Comparison of ENCODE assay signal across 17 cellular contexts in genomic region chr2:120182019-120182560, GRCh38. TPM values are rescaled to one million over a fixed set of nuclear protein-coding genes. Genes with fewer than 3 reads are reported as not detected.
DNase-seq lines count a peak whose midpoint lies in the region; ATAC-seq, FAIRE-seq and TF ChIP-seq lines count a peak whose summit lies in the region.
"Had no signal": no experiment of that assay in that cellular context is flagged by ENCODE, and none has a peak within 500 bp of the region (broad histone marks: within the 10 kb centered on the region; RNA-seq: fewer than 3 reads in every experiment).

No MANE protein-coding gene starts in this region.

- POLR2A ChIA-PET in OCI-LY7 (lab: Charles Lee) (no interaction called here), GM12878 (lab: Charles Lee) (no interaction called here)

- H3K36me3 ChIP-seq in OCI-LY7 (ENCODE audit: insufficient read depth, low read length) (no peaks in the 10 kb centered on the region), GM12878 (ENCODE audit: control insufficient read depth in 2 of 2, insufficient read depth in 2 of 2, low read length in 1 of 2) (no peaks in the 10 kb centered on the region), WERI-Rb-1 (no peaks in the 10 kb centered on the region)
- H3K36me3 ChIP-seq: SJCRH30 had no signal

- DNase-seq in activated T-cell treated with anti-CD3 and anti-CD28 coated beads, Interleukin-2, amount 50 U/mL, for 4 hours: no peak
- no peak for DNase-seq in activated T-cell treated with anti-CD3 and anti-CD28 coated beads, Interleukin-2, amount 50 U/mL, for 48 hours
- DNase-seq in OCI-LY7 (ENCODE audit: low spot score) (peak; percentile 55), GM12878 (ENCODE audit: low read depth, low spot score) (no peak), WERI-Rb-1 (no peak), NCI-H774 (lab: John Stamatoyannopoulos, UW) (no peak)
- DNase-seq: activated CD8-positive, alpha-beta memory T cell treated with anti-CD3 and anti-CD28 coated beads, Interleukin-2, amount 50 U/mL, for 48 hours; effector CD4-positive, alpha-beta T cell; mammary epithelial cell; NCI-H1048; nucleus accumbens; SJCRH30; substantia nigra had no signal

- H3K4me2 ChIP-seq in OCI-LY7 (ENCODE audit: low read length): peak overlapping the region; percentile 33
- H3K4me2 ChIP-seq in GM12878 (ENCODE audit: control insufficient read depth, insufficient read depth): no peak overlapping the region
- H3K4me2 ChIP-seq: smooth muscle cell had no signal

- peak; percentile 65 for TF ChIP-seq CTCF in OCI-LY7 (conservative IDR thresholded peaks at IDR 0.05; ENCODE audit: low read length)
- no peak for TF ChIP-seq CTCF in GM12878 (IDR thresholded peaks at IDR 0.05 in 2 of 3, conservative IDR thresholded peaks at IDR 0.05 in 1 of 3; ENCODE audit: control insufficient read depth in 2 of 3, extremely low read depth in 1 of 3, insufficient read depth in 1 of 3, low read depth in 3 of 3, low read length in 3 of 3)
- TF ChIP-seq CTCF in WERI-Rb-1 (IDR thresholded peaks at IDR 0.05; ENCODE audit: low read depth, low read length): no peak

- CTCF ChIA-PET in OCI-LY7 (lab: Charles Lee; ENCODE audit: unreplicated experiment) (no interaction called here), GM12878 (lab: Yijun Ruan, JAX) (interaction anchor here (2.3 kb wide), 2 partner anchors 131 to 429 kb away, joined by 5 to 6 read pairs; no protein-coding TSS in a partner anchor)

- H3K79me2 ChIP-seq in OCI-LY7 (ENCODE audit: insufficient read depth, low read depth, low read length) (peaks cover 12% of the 10 kb centered on the region; the same call in 1 of the 2 replicates), GM12878 (ENCODE audit: control insufficient read depth, insufficient read depth, low read length) (peaks cover 4% of the 10 kb centered on the region)

- H3K36me3 Mint-ChIP-seq in activated T-cell treated with anti-CD3 and anti-CD28 coated beads, Interleukin-2, amount 50 U/mL, for 4 hours (ENCODE audit: insufficient read depth): peaks cover 14% of the 10 kb centered on the region
- H3K36me3 Mint-ChIP-seq in stimulated activated memory B cell treated with anti-CD40 and anti-IgM and Interleukin-4, amounts not matched to agents 10 μg/mL and 1 μg/mL and 100 μg/mL, for 72 hours: peaks cover 5% of the 10 kb centered on the region

- H3K4me1 Mint-ChIP-seq in activated T-cell treated with anti-CD3 and anti-CD28 coated beads, Interleukin-2, amount 50 U/mL, for 4 hours (ENCODE audit: low read depth): peaks cover 56% of the 10 kb centered on the region
- H3K4me1 Mint-ChIP-seq in stimulated activated memory B cell treated with anti-CD40 and anti-IgM and Interleukin-4, amounts not matched to agents 10 μg/mL and 1 μg/mL and 100 μg/mL, for 72 hours: peaks cover 24% of the 10 kb centered on the region

- peak overlapping the region; percentile 5 for H3K4me3 ChIP-seq in OCI-LY7 (ENCODE audit: low read depth, low read length, poor library complexity, severe bottlenecking)
- H3K4me3 ChIP-seq in GM12878: no peak overlapping the region
- no peak overlapping the region for H3K4me3 ChIP-seq in WERI-Rb-1 (ENCODE audit: low read depth, low read length)
- H3K4me3 ChIP-seq: SJCRH30, smooth muscle cell had no signal

- BruUV-seq in OCI-LY7 (replicated peaks; lab: Mats Ljungman, UMichigan) (no TSS peak), GM12878 (replicated peaks; lab: Mats Ljungman, UMichigan) (no TSS peak)

- peak overlapping the region; percentile 8 for H3K27ac Mint-ChIP-seq in stimulated activated memory B cell treated with anti-CD40 and anti-IgM and Interleukin-4, amounts not matched to agents 10 μg/mL and 1 μg/mL and 100 μg/mL, for 72 hours

- in situ Hi-C loops in GM12878 (cut with MboI): no loop called here

- H3K9me3 ChIP-seq in OCI-LY7 (ENCODE audit: low read length): no peaks in the 10 kb centered on the region
- no peaks in the 10 kb centered on the region for H3K9me3 ChIP-seq in GM12878 (replicated peaks; ENCODE audit: control insufficient read depth, insufficient read depth, low read length)
- peaks cover under 1% of the 10 kb centered on the region for H3K9me3 ChIP-seq in WERI-Rb-1 (ENCODE audit: severe bottlenecking)
- H3K9me3 ChIP-seq: SJCRH30 had no signal

- no peak for ATAC-seq in activated T-cell treated with anti-CD3 and anti-CD28 coated beads, Interleukin-2, amount 50 U/mL, for 4 hours
- ATAC-seq in GM12878: no peak
- ATAC-seq in stimulated activated memory B cell treated with anti-CD40 and anti-IgM and Interleukin-4, amounts not matched to agents 10 μg/mL and 1 μg/mL and 100 μg/mL, for 72 hours: no peak
- ATAC-seq in GM21619 (IDR thresholded peaks at IDR 0.05; ENCODE audit: unreplicated experiment): no peak

- H4K20me1 ChIP-seq in OCI-LY7 (ENCODE audit: insufficient read depth, low read length): no peaks in the 10 kb centered on the region
- H4K20me1 ChIP-seq in GM12878 (ENCODE audit: control insufficient read depth, insufficient read depth): no peaks in the 10 kb centered on the region

- no peaks in the 10 kb centered on the region for H3K9me3 Mint-ChIP-seq in activated T-cell treated with anti-CD3 and anti-CD28 coated beads, Interleukin-2, amount 50 U/mL, for 4 hours
- no peaks in the 10 kb centered on the region for H3K9me3 Mint-ChIP-seq in stimulated activated memory B cell treated with anti-CD40 and anti-IgM and Interleukin-4, amounts not matched to agents 10 μg/mL and 1 μg/mL and 100 μg/mL, for 72 hours

- H3K27me3 Mint-ChIP-seq in activated T-cell treated with anti-CD3 and anti-CD28 coated beads, Interleukin-2, amount 50 U/mL, for 4 hours (ENCODE audit: low read depth): no peaks in the 10 kb centered on the region
- H3K27me3 Mint-ChIP-seq in stimulated activated memory B cell treated with anti-CD40 and anti-IgM and Interleukin-4, amounts not matched to agents 10 μg/mL and 1 μg/mL and 100 μg/mL, for 72 hours: peaks cover 7% of the 10 kb centered on the region

- TF ChIP-seq EP300 in GM12878 (IDR thresholded peaks at IDR 0.05; ENCODE audit: borderline replicate concordance in 1 of 2, control insufficient read depth in 1 of 2, low read depth in 2 of 2, low read length in 2 of 2): no peak

- H3K4me1 ChIP-seq in OCI-LY7 (ENCODE audit: insufficient read depth, low read length, poor library complexity, severe bottlenecking): peaks cover 51% of the 10 kb centered on the region
- H3K4me1 ChIP-seq in GM12878 (ENCODE audit: control insufficient read depth, insufficient read depth, low read length): peaks cover 25% of the 10 kb centered on the region
- H3K4me1 ChIP-seq: SJCRH30 had no signal

- no peaks in the 10 kb centered on the region for H3K9me2 ChIP-seq in OCI-LY7 (ENCODE audit: insufficient read depth, low read length)

- no peak for FAIRE-seq in GM12878 (lab: Jason Lieb, UNC)
- FAIRE-seq: TTC549 had no signal

- H3K9ac ChIP-seq in GM12878 (ENCODE audit: control insufficient read depth, insufficient read depth, low read length): 0 out of 2 replicates have a peak overlapping the region, but pooled peaks have one; percentile 9

- H3K4me3 Mint-ChIP-seq in activated T-cell treated with anti-CD3 and anti-CD28 coated beads, Interleukin-2, amount 50 U/mL, for 4 hours: peak overlapping the region; percentile 45
- no peak overlapping the region for H3K4me3 Mint-ChIP-seq in stimulated activated memory B cell treated with anti-CD40 and anti-IgM and Interleukin-4, amounts not matched to agents 10 μg/mL and 1 μg/mL and 100 μg/mL, for 72 hours

- RAD21 ChIA-PET in GM12878 (lab: Charles Lee; ENCODE audit: unreplicated experiment): interaction anchor here (1.1 kb wide), 1 partner anchor 131 kb away, joined by 3 read pairs; no protein-coding TSS in a partner anchor

- H2AFZ ChIP-seq in OCI-LY7 (ENCODE audit: low read length) (peak overlapping the region; percentile 86), GM12878 (ENCODE audit: control insufficient read depth, low read depth, low read length) (peak overlapping the region; percentile 59)

- no peak for TF ChIP-seq POLR2A in GM12878 (IDR thresholded peaks at IDR 0.05; ENCODE audit: low read depth, low read length)

- WGBS in GM12878 (ENCODE audit: insufficient coverage, insufficient replicate concordance, low lambda C conversion rate, missing lambda C conversion rate): 20% methylated on average over 5 of the region's 5 CpGs

- SMC1A ChIA-PET in GM12878 (lab: Charles Lee; ENCODE audit: uncharacterized antibody, unreplicated experiment): interaction anchor here (1.7 kb wide), 1 partner anchor 61 kb away, joined by 3 read pairs; no protein-coding TSS in a partner anchor

- H3K27me3 ChIP-seq in GM12878 (replicated peaks in 1 of 2; ENCODE audit: control insufficient read depth in 2 of 2, insufficient read depth in 2 of 2, low read length in 1 of 2): no peaks in the 10 kb centered on the region
- no peaks in the 10 kb centered on the region for H3K27me3 ChIP-seq in WERI-Rb-1 (ENCODE audit: insufficient read depth, low read depth, severe bottlenecking)
- H3K27me3 ChIP-seq: SJCRH30 had no signal

- TF ChIP-seq RAD21 in GM12878 (IDR thresholded peaks at IDR 0.05; ENCODE audit: insufficient read depth, low read depth, low read length): no peak

- intact Hi-C loops in OCI-LY7 (cut with micrococcal nuclease; ENCODE audit: unreplicated experiment) (no loop called here), GM12878 (cut with micrococcal nuclease; ENCODE audit: unreplicated experiment) (no loop called here)

- peak overlapping the region; percentile 20 for H3K27ac ChIP-seq in OCI-LY7 (ENCODE audit: low read depth, low read length, poor library complexity, severe bottlenecking)
- H3K27ac ChIP-seq in GM12878 (ENCODE audit: control insufficient read depth, insufficient read depth): no peak overlapping the region
- H3K27ac ChIP-seq in WERI-Rb-1: no peak overlapping the region
- H3K27ac ChIP-seq: SJCRH30 had no signal

RNA-seq across cellular contexts. Expression of gene TMEM185B, which starts 41.1 kb away (rescaled TPM):
- total RNA-seq in activated T-cell treated with anti-CD3 and anti-CD28 coated beads, Interleukin-2, amount 50 U/mL, for 4 hours: 10 to 100 TPM; 35.0 to 38.4 (median 36.3) TPM
- 28.7 and 30.2 TPM in 2 replicates for total RNA-seq in OCI-LY7 (2014; rRNA removed; shearing (Covaris generic))
- total RNA-seq in OCI-LY7 (2022) (21.4 and 24.4 TPM in 2 replicates), GM12878 (2014; rRNA removed) (17.2 and 18.0 TPM in 2 replicates), GM12878 (2014; rRNA removed; fragmentation: Illumina TruSeq; extraction: Trizol) (7.3 and 7.6 TPM in 2 replicates), GM12878 (2021) (19.7 and 20.9 TPM in 2 replicates)
- total RNA-seq in GM12878 (2013; cell fraction: nucleolus; rRNA removed): 24.6 and 27.0 TPM in 2 replicates
- polyA plus RNA-seq in GM12878 (2011; ENCODE audit: low read depth): 7.1 TPM
- polyA plus RNA-seq in GM12878 (2011; rRNA removed) (5.5 and 8.7 TPM in 2 replicates), GM12878 (2014; fragmentation: Illumina TruSeq; extraction: Trizol) (18.1 and 19.4 TPM in 2 replicates), GM12878 (2014; fragmentation: Nextera tagmentation; extraction: Ambion mirVana) (1 to 10 TPM; 2.4 to 3.2 TPM), GM12878 (2014; rRNA removed) (12.5 and 14.1 TPM in 2 replicates), GM12878 (2016; fragmentation: Nextera tagmentation; extraction: Ambion mirVana) (10 to 100 TPM; 16.5 to 17.5 TPM)
- polyA plus RNA-seq in GM12878 (2011; cell fraction: cytosol; rRNA removed): 9.9 and 12.3 TPM in 2 replicates
- polyA plus RNA-seq in GM12878 (2011; cell fraction: nucleus; rRNA removed): 20.8 and 23.2 TPM in 2 replicates
- polyA plus RNA-seq in GM12878 (2012): 10.4 and 13.4 TPM in 2 replicates
- 10.8 and 12.3 TPM in 2 replicates for polyA minus RNA-seq in GM12878 (2011; rRNA and poly(A)+ RNA removed)
- 4.2 and 4.3 TPM in 2 replicates for polyA minus RNA-seq in GM12878 (2011; cell fraction: cytosol; rRNA and poly(A)+ RNA removed)
- polyA minus RNA-seq in GM12878 (2011; cell fraction: nucleus; rRNA and poly(A)+ RNA removed): 14.5 and 25.3 TPM in 2 replicates
